8 cellular contexts compared by ENCODE assay signal in genomic region chr2:91477731-91478672, GRCh38.
DNase-seq lines count a peak whose midpoint lies in the region; ATAC-seq and TF ChIP-seq lines count a peak whose summit lies in the region.

No MANE protein-coding gene starts in this region.

- DNase-seq in stimulated activated CD4-positive, alpha-beta T cell treated with anti-CD3 and anti-CD28 coated beads, Interleukin-4, amount 100 ng/mL, for 24 hours, result peak; percentile 16
- no peak for DNase-seq in stimulated activated CD4-positive, alpha-beta T cell treated with anti-CD3 and anti-CD28 coated beads, Interleukin-4, amount 100 ng/mL, for 1 hour
- DNase-seq in mammary epithelial cell, result no peak
- peak; percentile 28 to 63 (median 61) for DNase-seq in right lobe of liver
- DNase-seq in aorta, result peak; percentile 52 to 81
- DNase-seq in NCI-H1417 (lab: John Stamatoyannopoulos, UW), result no peak

- H3K9me3 ChIP-seq in mammary epithelial cell (replicated peaks; ENCODE audit: insufficient read depth, low read length) (no peaks in the 10 kb centered on the region), right lobe of liver (no peaks in the 10 kb centered on the region), aorta (ENCODE audit: control insufficient read depth, low read length) (no peaks in the 10 kb centered on the region)

- H3K4me3 ChIP-seq in mammary epithelial cell (replicated peaks in 1 of 3; ENCODE audit: insufficient read depth in 1 of 3, low read depth in 2 of 3, low read length in 3 of 3) (peak overlapping the region; percentile 9 to 30 (median 13)), right lobe of liver (peak overlapping the region; percentile 22 to 42 (median 33)), aorta (ENCODE audit: low read length in 2 of 2) (peak overlapping the region; percentile 14 to 66)

- H3K27ac ChIP-seq in mammary epithelial cell (ENCODE audit: insufficient read depth, low read depth, low read length) (no peak overlapping the region), right lobe of liver (no peak overlapping the region), aorta (ENCODE audit: low read depth in 1 of 2, low read length in 2 of 2) (no peak overlapping the region)

- H2AFZ ChIP-seq in mammary epithelial cell (ENCODE audit: low read depth, low read length), result peak overlapping the region; percentile 21

- CTCF ChIA-PET in mammary epithelial cell (lab: Charles Lee; ENCODE audit: low non-redundant PET), result no interaction called here

- intact Hi-C loops in mammary epithelial cell (cut with micrococcal nuclease) (no loop called here), right lobe of liver (cut with DNase I) (no loop called here), aorta (cut with DNase I) (no loop called here)

- H3K9ac ChIP-seq in mammary epithelial cell (ENCODE audit: insufficient read depth, low read length), result no peak overlapping the region

- no peaks in the 10 kb centered on the region for H3K79me2 ChIP-seq in mammary epithelial cell (ENCODE audit: insufficient read depth, low read length)

- TF ChIP-seq POLR2A in right lobe of liver (IDR thresholded peaks at IDR 0.05), result no peak

- H3K36me3 ChIP-seq in mammary epithelial cell (ENCODE audit: insufficient read depth, low read length) (no peaks in the 10 kb centered on the region), right lobe of liver (no peaks in the 10 kb centered on the region), aorta (ENCODE audit: control insufficient read depth in 1 of 2, insufficient read depth in 2 of 2, low read length in 1 of 2) (no peaks in the 10 kb centered on the region)

- TF ChIP-seq CTCF in mammary epithelial cell (conservative IDR thresholded peaks at IDR 0.05 in 1 of 2, IDR thresholded peaks at IDR 0.05 in 1 of 2; ENCODE audit: extremely low read depth in 1 of 2, insufficient read depth in 1 of 2, low read depth in 1 of 2, low read length in 2 of 2) (no peak), right lobe of liver (IDR thresholded peaks at IDR 0.05) (no peak)

- H4K20me1 ChIP-seq in mammary epithelial cell (ENCODE audit: insufficient read depth, low read length), result no peaks in the 10 kb centered on the region

- ATAC-seq in right lobe of liver (peak in 1 of 4 donors; percentile 70), aorta (ENCODE audit: low FRiP score) (peak; percentile 78), GM19397 (IDR thresholded peaks at IDR 0.05; ENCODE audit: unreplicated experiment) (no peak), HG02840 (IDR thresholded peaks at IDR 0.05; ENCODE audit: low FRiP score, unreplicated experiment) (no peak)

- dilution Hi-C loops in mammary epithelial cell (cut with HindIII; ENCODE audit: low sequenced_read_pairs), result no loop called here

- no TSS peak for BruUV-seq in mammary epithelial cell (replicated peaks; lab: Mats Ljungman, UMichigan)

- in situ Hi-C loops in mammary epithelial cell (cut with MboI; ENCODE audit: low sequenced_read_pairs in 2 of 2), result no loop called here

- peaks cover 14% of the 10 kb centered on the region for H3K27me3 ChIP-seq in mammary epithelial cell (ENCODE audit: insufficient read depth, low read length)
- peaks cover 6 to 12% of the 10 kb centered on the region in 2 donors for H3K27me3 ChIP-seq in right lobe of liver
- H3K27me3 ChIP-seq in aorta (ENCODE audit: control insufficient read depth in 1 of 2, insufficient read depth in 2 of 2, low read length in 1 of 2), result no peaks in the 10 kb centered on the region

- peak overlapping the region; percentile 71 for H3K4me2 ChIP-seq in mammary epithelial cell (ENCODE audit: insufficient read depth, low read depth, low read length)

- H3K4me1 ChIP-seq in mammary epithelial cell (ENCODE audit: insufficient read depth, low read length) (peaks cover 6% of the 10 kb centered on the region), right lobe of liver (peaks cover 0 to 13% (median 0%) of the 10 kb centered on the region in 4 donors), aorta (ENCODE audit: control insufficient read depth in 1 of 2, insufficient read depth in 2 of 2, low read length in 2 of 2) (no peaks in the 10 kb centered on the region)

- WGBS in mammary epithelial cell (ENCODE audit: low coverage, missing lambda C conversion rate), result under 1% methylated on average over 30 of the region's 123 CpGs
- WGBS in right lobe of liver (ENCODE audit: insufficient coverage, low coverage, low lambda C conversion rate, missing lambda C conversion rate), result 4% methylated on average over 123 of the region's 123 CpGs
- 2% methylated on average over 123 of the region's 123 CpGs for WGBS in aorta, 2 donors

Comparison
In these comparisons a context has a peak if more than half of its experiments do, and no peak if none do; other contexts are left out.
1. DNase-seq: peak in stimulated activated CD4-positive, alpha-beta T cell treated with anti-CD3 and anti-CD28 coated beads, Interleukin-4, amount 100 ng/mL, for 24 hours (single experiment), right lobe of liver (3 of 3) and aorta (2 of 2); none in stimulated activated CD4-positive, alpha-beta T cell treated with anti-CD3 and anti-CD28 coated beads, Interleukin-4, amount 100 ng/mL, for 1 hour (single experiment), mammary epithelial cell (single experiment) and NCI-H1417 (0 of 3).
2. Peak in every context shown above with its lines, with median percentiles within 50 percentile points of each other: H3K4me3 ChIP-seq.